ENCODE assay signal across 19 cellular contexts in the genomic region with DNA sequence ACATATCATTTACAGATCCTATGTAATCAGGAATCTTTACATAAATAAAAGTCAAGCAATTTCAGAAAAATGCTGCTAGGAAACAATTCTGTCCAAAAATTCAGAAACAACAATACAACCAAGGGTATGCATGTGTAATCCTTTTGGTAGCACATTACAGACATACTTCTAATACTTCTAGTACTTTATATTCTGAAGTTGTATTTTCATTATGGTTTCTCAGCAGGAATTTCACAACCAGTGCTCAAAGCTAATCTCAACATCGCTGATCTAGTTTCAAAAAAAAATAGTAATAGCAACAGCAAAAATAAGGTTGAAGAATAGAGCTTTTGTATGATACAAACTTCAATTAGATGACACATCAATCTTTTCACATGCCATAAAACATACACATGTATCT.
DNase-seq lines count a peak whose midpoint lies in the region; ATAC-seq and TF ChIP-seq lines count a peak whose summit lies in the region.
"Had no signal": no experiment of that assay in that cellular context is flagged by ENCODE, and none has a peak within 500 bp of the region (broad histone marks: within the 10 kb centered on the region; RNA-seq: fewer than 3 reads in every experiment).

No MANE protein-coding gene starts in this region.

- no peak for ATAC-seq in activated T-helper 17 cell treated with anti-CD3 and anti-CD28 coated beads, Interleukin-2, amount 50 U/mL, for 72 hours (replicated peaks)
- no peak for ATAC-seq in right lobe of liver
- ATAC-seq: K562, Panc1 had no signal

- H3K9me3 ChIP-seq in GM23248 (ENCODE audit: low read depth) (no peaks in the 10 kb centered on the region), right lobe of liver (no peaks in the 10 kb centered on the region)

- peaks cover 5% of the 10 kb centered on the region for H3K9me3 Mint-ChIP-seq in activated T-helper 17 cell treated with anti-CD3 and anti-CD28 coated beads, Interleukin-2, amount 50 U/mL, for 72 hours

- WGBS in GM23248 (ENCODE audit: low coverage in 1 of 2, low lambda C conversion rate in 2 of 2, missing lambda C conversion rate in 2 of 2), 2 experiments, result 24 to 27% methylated on average over 1 of the region's 1 CpG
- WGBS in right lobe of liver (ENCODE audit: insufficient coverage, low coverage, low lambda C conversion rate, missing lambda C conversion rate), result 100% methylated on average over 1 of the region's 1 CpG

- no peak overlapping the region; the same call in 1 of the 2 replicates for H3K4me3 ChIP-seq in ACC112 (ENCODE audit: low read depth, low read length)
- no peak overlapping the region for H3K4me3 ChIP-seq in GM23248
- H3K4me3 ChIP-seq in cardiac fibroblast (replicated peaks in 1 of 2; ENCODE audit: low read depth in 2 of 2, low read length in 2 of 2), result no peak overlapping the region
- H3K4me3 ChIP-seq in right lobe of liver, result no peak overlapping the region
- H3K4me3 ChIP-seq: K562 had no signal

- H3K79me2 ChIP-seq in ACC112 (ENCODE audit: control insufficient read depth, insufficient read depth, low read length, unreplicated experiment), result no peaks in the 10 kb centered on the region
- H3K79me2 ChIP-seq in GM23248 (ENCODE audit: insufficient read depth), result no peaks in the 10 kb centered on the region

- in situ Hi-C loops in GM23248 (cut with MboI), result no loop called here

- DNase-seq in GM23248, result peak; percentile 66
- DNase-seq in cardiac fibroblast (ENCODE audit: low read depth in 2 of 2), result peak; percentile 65 to 89
- peak; percentile 12 for DNase-seq in hepatic stellate cell (ENCODE audit: low spot score)
- DNase-seq in islet precursor cell, result no peak
- no peak for DNase-seq in activated effector memory CD4-positive, alpha-beta T cell treated with Interleukin-2 at 50 U/mL for 16 hours
- no peak for DNase-seq in right lobe of liver
- DNase-seq: CD4-positive, alpha-beta T cell; DMS79; GDM1; NCI-H1092; NCI-H1694; NCI-H446 treated with DMSO at 0.1 percent for 48 hours; NCI-H82; Right ventricle myocardium superior had no signal

- H3K9me2 ChIP-seq in GM23248 (ENCODE audit: insufficient read depth), result peaks cover 6% of the 10 kb centered on the region

- H3K36me3 ChIP-seq in ACC112 (ENCODE audit: insufficient read depth, low read length) (no peaks in the 10 kb centered on the region), GM23248 (ENCODE audit: low read depth) (no peaks in the 10 kb centered on the region; the same call in 1 of the 2 replicates), right lobe of liver (no peaks in the 10 kb centered on the region)

- no peak overlapping the region for H3K9ac ChIP-seq in GM23248

- H4K20me1 ChIP-seq in GM23248 (ENCODE audit: insufficient read depth), result no peaks in the 10 kb centered on the region

- no peak for TF ChIP-seq CTCF in cardiac fibroblast (IDR thresholded peaks at IDR 0.05; ENCODE audit: low read depth, low read length)
- TF ChIP-seq CTCF in right lobe of liver (IDR thresholded peaks at IDR 0.05), result no peak

- H3K27ac Mint-ChIP-seq in activated T-helper 17 cell treated with anti-CD3 and anti-CD28 coated beads, Interleukin-2, amount 50 U/mL, for 72 hours, result no peak overlapping the region
- H3K27ac Mint-ChIP-seq: B cell; CD4-positive, alpha-beta T cell had no signal

- TF ChIP-seq POLR2A in right lobe of liver (IDR thresholded peaks at IDR 0.05), result no peak

- H3F3A ChIP-seq in GM23248 (ENCODE audit: insufficient read depth), result peaks cover 57% of the 10 kb centered on the region

- intact Hi-C loops in right lobe of liver (cut with DNase I), result no loop called here

- no peak overlapping the region for H3K4me2 ChIP-seq in GM23248 (ENCODE audit: unreplicated experiment)

- H3K4me3 Mint-ChIP-seq in activated T-helper 17 cell treated with anti-CD3 and anti-CD28 coated beads, Interleukin-2, amount 50 U/mL, for 72 hours, result no peak overlapping the region
- H3K4me3 Mint-ChIP-seq: B cell; CD4-positive, alpha-beta T cell had no signal

- no peaks in the 10 kb centered on the region for H3K4me1 Mint-ChIP-seq in activated T-helper 17 cell treated with anti-CD3 and anti-CD28 coated beads, Interleukin-2, amount 50 U/mL, for 72 hours
- H3K4me1 Mint-ChIP-seq: B cell had no signal

- H3K27me3 Mint-ChIP-seq in activated T-helper 17 cell treated with anti-CD3 and anti-CD28 coated beads, Interleukin-2, amount 50 U/mL, for 72 hours, result no peaks in the 10 kb centered on the region
- H3K27me3 Mint-ChIP-seq: B cell; CD4-positive, alpha-beta T cell had no signal

- peaks cover 47% of the 10 kb centered on the region for H3K4me1 ChIP-seq in ACC112 (ENCODE audit: control insufficient read depth, insufficient read depth, low read length, unreplicated experiment)
- peaks cover 57% of the 10 kb centered on the region for H3K4me1 ChIP-seq in GM23248 (ENCODE audit: insufficient read depth)
- H3K4me1 ChIP-seq in right lobe of liver, result no peaks in the 10 kb centered on the region

- H3K27ac ChIP-seq in ACC112 (ENCODE audit: low read depth, low read length) (peak overlapping the region; percentile 96), GM23248 (peak overlapping the region; percentile 64), right lobe of liver (no peak overlapping the region)

- H3K27me3 ChIP-seq in ACC112 (ENCODE audit: insufficient read depth, low read length) (no peaks in the 10 kb centered on the region), GM23248 (replicated peaks; ENCODE audit: insufficient read depth) (no peaks in the 10 kb centered on the region), right lobe of liver (no peaks in the 10 kb centered on the region)

- H2AFZ ChIP-seq in ACC112 (ENCODE audit: low read length, unreplicated experiment) (no peak overlapping the region), GM23248 (no peak overlapping the region)

- no peaks in the 10 kb centered on the region for H3K36me3 Mint-ChIP-seq in activated T-helper 17 cell treated with anti-CD3 and anti-CD28 coated beads, Interleukin-2, amount 50 U/mL, for 72 hours (ENCODE audit: low read depth)

Comparison
In these comparisons a context has a peak if more than half of its experiments do, and no peak if none do; other contexts are left out.
1. H3K27ac ChIP-seq: peak in ACC112 (single experiment) and GM23248 (single experiment); none in right lobe of liver (0 of 3).
2. DNase-seq: peak in GM23248 (single experiment), cardiac fibroblast (2 of 2) and hepatic stellate cell (single experiment); none in islet precursor cell (single experiment), activated effector memory CD4-positive, alpha-beta T cell treated with Interleukin-2 at 50 U/mL for 16 hours (single experiment) and right lobe of liver (0 of 3).